1 cellular context compared by ENCODE assay signal in genomic region chr6:111551521-111552231, GRCh38.
TF ChIP-seq lines count a peak whose summit lies in the region.

No MANE protein-coding gene starts in this region.

TF ChIP-seq in HepG2, 621 proteins besides CTCF, POLR2A, EP300 and RAD21 (continued from another document and continues in another):
- TF ChIP-seq ZNF512B (CRISPR knock-in tag; IDR thresholded peaks at IDR 0.05; ENCODE audit: borderline replicate concordance) (no peak), HHEX (CRISPR knock-in tag; IDR thresholded peaks at IDR 0.05) (no peak), NPAS2 (CRISPR knock-in tag; IDR thresholded peaks at IDR 0.05; ENCODE audit: borderline replicate concordance) (no peak), ARNT2 (CRISPR knock-in tag; IDR thresholded peaks at IDR 0.05; ENCODE audit: low read depth) (no peak), KLF6 (CRISPR knock-in tag; IDR thresholded peaks at IDR 0.05) (no peak), XRCC5 (optimal IDR thresholded peaks at IDR 0.05; ENCODE audit: low read length) (no peak), ZNF24 (IDR thresholded peaks at IDR 0.05) (no peak), TCF7 (IDR thresholded peaks at IDR 0.05; ENCODE audit: low read depth) (0 out of 2 replicates have a peak, but pooled peaks have one; percentile 20), SRF (IDR thresholded peaks at IDR 0.05; ENCODE audit: low read depth, low read length) (no peak), KLF12 (CRISPR knock-in tag; IDR thresholded peaks at IDR 0.05; ENCODE audit: borderline replicate concordance) (no peak), GTF2F1 (IDR thresholded peaks at IDR 0.05; ENCODE audit: low read length) (no peak), ZBTB7A (CRISPR knock-in tag; IDR thresholded peaks at IDR 0.05) (no peak), ZNF687 (CRISPR knock-in tag; IDR thresholded peaks at IDR 0.05) (peak; percentile 42; the same call in 1 of the 2 replicates), MEIS2 (CRISPR knock-in tag; IDR thresholded peaks at IDR 0.05) (peak; percentile 38; the same call in 1 of the 2 replicates), ZNF569 (CRISPR knock-in tag; IDR thresholded peaks at IDR 0.05; ENCODE audit: borderline replicate concordance) (no peak), TBX2 (CRISPR knock-in tag; IDR thresholded peaks at IDR 0.05; ENCODE audit: borderline replicate concordance) (peak; percentile 51; the same call in 1 of the 2 replicates), ISL2 (CRISPR knock-in tag; IDR thresholded peaks at IDR 0.05) (peak; percentile 41; the same call in 1 of the 2 replicates), MAX (IDR thresholded peaks at IDR 0.05) (0 out of 2 replicates have a peak, but pooled peaks have one; percentile 26), ELK4 (CRISPR knock-in tag; IDR thresholded peaks at IDR 0.05; ENCODE audit: borderline replicate concordance) (no peak), TRIM22 (IDR thresholded peaks at IDR 0.05) (no peak), HMGXB4 (CRISPR knock-in tag; IDR thresholded peaks at IDR 0.05; ENCODE audit: borderline replicate concordance in 1 of 2, low read depth in 1 of 2) (no peak), CERS6 (CRISPR knock-in tag; IDR thresholded peaks at IDR 0.05) (no peak), GPBP1L1 (CRISPR knock-in tag; IDR thresholded peaks at IDR 0.05) (no peak), SOX6 (IDR thresholded peaks at IDR 0.05) (no peak), SOX6 (CRISPR knock-in tag; IDR thresholded peaks at IDR 0.05) (peak; percentile 54; the same call in 1 of the 2 replicates), SAP130 (CRISPR knock-in tag; IDR thresholded peaks at IDR 0.05; ENCODE audit: low read depth) (0 out of 2 replicates have a peak, but pooled peaks have one; percentile 15), GATAD1 (CRISPR knock-in tag; IDR thresholded peaks at IDR 0.05) (no peak), HDAC6 (IDR thresholded peaks at IDR 0.05; ENCODE audit: low read depth, low read length) (no peak), AGO2 (optimal IDR thresholded peaks at IDR 0.05; ENCODE audit: low read depth, low read length) (no peak), KAT2B (IDR thresholded peaks at IDR 0.05; ENCODE audit: borderline replicate concordance, low read depth, low read length) (no peak), SRY (CRISPR knock-in tag; IDR thresholded peaks at IDR 0.05) (no peak), PAXIP1 (CRISPR knock-in tag; conservative IDR thresholded peaks at IDR 0.05) (no peak), ZNF264 (CRISPR knock-in tag; IDR thresholded peaks at IDR 0.05) (peak; percentile 37; the same call in 1 of the 2 replicates), ZFP36 (IDR thresholded peaks at IDR 0.05; ENCODE audit: borderline replicate concordance, low read depth, low read length, partially characterized antibody) (no peak), ZNF784 (CRISPR knock-in tag; IDR thresholded peaks at IDR 0.05; ENCODE audit: borderline replicate concordance) (no peak), ZNF276 (CRISPR knock-in tag; IDR thresholded peaks at IDR 0.05; ENCODE audit: low read depth) (no peak)
